In genomic region chr17:57044976-57045867, GRCh38 we compare ENCODE assay signal across 11 cellular contexts. TPM values are rescaled to one million over a fixed set of nuclear protein-coding genes. Genes with fewer than 3 reads are reported as not detected.
DNase-seq lines count a peak whose midpoint lies in the region; ATAC-seq and TF ChIP-seq lines count a peak whose summit lies in the region.
"Had no signal": no experiment of that assay in that cellular context is flagged by ENCODE, and none has a peak within 500 bp of the region (broad histone marks: within the 10 kb centered on the region; RNA-seq: fewer than 3 reads in every experiment).

No MANE protein-coding gene starts in this region.

- peaks cover 20% of the 10 kb centered on the region for H3K4me1 Mint-ChIP-seq in central memory CD8-positive, alpha-beta T cell
- peaks cover 20 to 29% (median 22%) of the 10 kb centered on the region in 3 donors for H3K4me1 Mint-ChIP-seq in naive B cell

- no peaks in the 10 kb centered on the region for H3K9me3 Mint-ChIP-seq in central memory CD8-positive, alpha-beta T cell
- H3K9me3 Mint-ChIP-seq in naive B cell, result peaks cover 0 to 6% (median 0%) of the 10 kb centered on the region in 7 donors

- ATAC-seq in GM21390 (IDR thresholded peaks at IDR 0.05; ENCODE audit: unreplicated experiment) (peak; percentile 4), naive B cell (ENCODE audit: low read depth in 2 of 2) (no peak), GM21723 (IDR thresholded peaks at IDR 0.05; ENCODE audit: unreplicated experiment) (no peak)
- ATAC-seq in central memory CD8-positive, alpha-beta T cell (replicated peaks; ENCODE audit: extremely low read depth, poor library complexity, severe bottlenecking), result no peak
- ATAC-seq: PC-3 had no signal

- intact Hi-C loops in A673 (cut with micrococcal nuclease; ENCODE audit: unreplicated experiment), result no loop called here

- H3K9me3 ChIP-seq in A673 (ENCODE audit: low read depth, low read length, poor library complexity, severe bottlenecking), result no peaks in the 10 kb centered on the region
- H3K9me3 ChIP-seq: thyroid gland had no signal

- POLR2A ChIA-PET in A673 (lab: Charles Lee; ENCODE audit: low non-redundant PET), result no interaction called here

- CTCF ChIA-PET in A673 (lab: Charles Lee), result interaction anchor here (0.6 kb wide), 1 partner anchor 284 kb away, joined by 7 read pairs; no protein-coding TSS in a partner anchor

- peak overlapping the region; percentile 26 for H3K4me3 ChIP-seq in A673 (ENCODE audit: low read depth, low read length, poor library complexity, severe bottlenecking)

- H3K27ac Mint-ChIP-seq in central memory CD8-positive, alpha-beta T cell (ENCODE audit: low read depth), result no peak overlapping the region
- H3K27ac Mint-ChIP-seq in naive B cell, result peak overlapping the region in 3 of 6 donors; percentile 29 to 81 (median 49)

- DNase-seq in A673 (ENCODE audit: low spot score), result no peak
- DNase-seq in central memory CD8-positive, alpha-beta T cell (ENCODE audit: low spot score in 2 of 2), result no peak
- DNase-seq in naive B cell, result no peak
- DNase-seq in NCI-H146 (lab: John Stamatoyannopoulos, UW), result no peak
- no peak for DNase-seq in EL
- no peak for DNase-seq in erythroblast (lab: John Stamatoyannopoulos, UW)
- DNase-seq: DMS153, PC-3 had no signal

- H3K4me1 ChIP-seq in A673 (ENCODE audit: insufficient read depth, low read length, poor library complexity, severe bottlenecking), result no peaks in the 10 kb centered on the region

- no peak overlapping the region for H3K27ac ChIP-seq in A673 (ENCODE audit: low read depth, low read length, poor library complexity, severe bottlenecking)
- H3K27ac ChIP-seq: thyroid gland had no signal

- no peaks in the 10 kb centered on the region for H3K36me3 Mint-ChIP-seq in central memory CD8-positive, alpha-beta T cell (ENCODE audit: insufficient read depth)
- no peaks in the 10 kb centered on the region for H3K36me3 Mint-ChIP-seq in naive B cell

- peak overlapping the region; percentile 70 for H3K4me3 Mint-ChIP-seq in central memory CD8-positive, alpha-beta T cell
- H3K4me3 Mint-ChIP-seq in naive B cell, result peak overlapping the region; percentile 81 to 92 (median 90)

- no peaks in the 10 kb centered on the region for H3K36me3 ChIP-seq in A673 (ENCODE audit: insufficient read depth, low read length, poor library complexity, severe bottlenecking)
- H3K36me3 ChIP-seq: thyroid gland had no signal

- H3K27me3 ChIP-seq in A673 (replicated peaks; ENCODE audit: insufficient read depth, low read depth, low read length, poor library complexity), result peaks cover 14% of the 10 kb centered on the region
- H3K27me3 ChIP-seq: thyroid gland had no signal

- H3K27me3 Mint-ChIP-seq in central memory CD8-positive, alpha-beta T cell, result peaks cover 83% of the 10 kb centered on the region
- H3K27me3 Mint-ChIP-seq in naive B cell, result peaks cover 43 to 51% (median 43%) of the 10 kb centered on the region in 3 donors

- no TSS peak for BruUV-seq in A673 (replicated peaks; lab: Mats Ljungman, UMichigan)

- TF ChIP-seq CTCF in A673 (conservative IDR thresholded peaks at IDR 0.05; ENCODE audit: low read depth, low read length), result no peak

- no peak for TF ChIP-seq POLR2A in erythroblast (IDR thresholded peaks at IDR 0.05; ENCODE audit: low read length)

RNA-seq across cellular contexts. Expression of gene AKAP1, which starts 39.8 kb away (rescaled TPM):
- 38.8 and 43.4 TPM in 2 replicates for total RNA-seq in A673 (2021)
- 10 to 100 TPM in 5 of 6 donors, 1 to 10 TPM in 1; 9.6 to 20.5 (median 11.7) TPM for polyA plus RNA-seq in naive B cell (ENCODE audit: low read depth in 6 of 6)
